In the genomic region with DNA sequence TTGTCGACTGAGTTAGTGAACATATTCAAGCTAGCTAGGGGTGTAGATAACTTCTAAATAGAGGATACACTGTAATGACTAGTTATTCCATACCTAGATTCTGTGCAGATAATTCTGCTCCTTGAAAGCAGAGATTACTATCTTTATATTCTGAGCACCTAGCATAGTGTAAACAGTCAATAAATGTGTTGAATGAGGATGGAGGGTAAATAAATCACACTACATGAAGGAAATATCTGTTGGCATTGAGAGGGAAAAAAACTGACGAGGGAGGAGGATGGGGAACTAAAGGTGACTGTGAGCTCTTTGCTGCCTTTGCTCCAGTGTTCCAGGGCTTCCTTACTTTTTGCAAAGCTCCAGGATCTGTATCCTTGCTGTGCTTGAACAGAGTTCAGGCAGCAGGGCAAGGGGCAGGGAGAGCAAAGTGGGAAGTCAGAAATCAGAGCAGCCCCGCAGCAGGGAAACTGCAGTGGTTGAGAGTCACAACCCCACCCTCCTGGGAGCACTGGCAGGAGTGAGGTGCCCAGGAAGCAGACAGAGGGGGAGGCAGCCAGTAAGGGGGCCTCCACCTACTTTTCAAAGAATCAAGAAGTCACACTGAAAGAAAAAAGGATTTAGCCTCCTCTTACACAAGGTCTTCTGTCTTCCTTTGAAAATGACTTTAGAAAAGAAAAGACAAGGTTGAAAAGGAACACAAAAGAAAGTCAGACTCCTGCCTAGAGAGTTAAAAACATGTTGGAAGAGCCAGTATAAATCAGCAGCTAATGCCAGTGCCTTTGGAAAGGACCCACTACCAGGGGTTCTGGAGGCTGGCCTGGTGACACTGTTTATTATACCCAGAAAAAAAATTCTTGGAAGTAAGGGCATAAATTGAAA, we compare ENCODE assay signal across 12 cellular contexts.
DNase-seq lines count a peak whose midpoint lies in the region; ATAC-seq and TF ChIP-seq lines count a peak whose summit lies in the region.
"Had no signal": no experiment of that assay in that cellular context is flagged by ENCODE, and none has a peak within 500 bp of the region (broad histone marks: within the 10 kb centered on the region; RNA-seq: fewer than 3 reads in every experiment).

No MANE protein-coding gene starts in this region.

- no peaks in the 10 kb centered on the region for H3K9me3 Mint-ChIP-seq in CD8-positive, alpha-beta memory T cell
- peaks cover 6% of the 10 kb centered on the region for H3K9me3 Mint-ChIP-seq in activated CD8-positive, alpha-beta T cell treated with anti-CD3 and anti-CD28 coated beads for 36 hours

- peaks cover 56% of the 10 kb centered on the region for H3K4me1 ChIP-seq in CD8-positive, alpha-beta memory T cell (ENCODE audit: insufficient read depth, low read length)
- H3K4me1 ChIP-seq: testis had no signal

- peaks cover 22 to 71% (median 33%) of the 10 kb centered on the region in 3 donors for H3K4me1 Mint-ChIP-seq in CD8-positive, alpha-beta memory T cell
- H3K4me1 Mint-ChIP-seq in activated CD8-positive, alpha-beta T cell treated with anti-CD3 and anti-CD28 coated beads for 36 hours (ENCODE audit: low read depth), result peaks cover 79% of the 10 kb centered on the region

- H3K4me3 Mint-ChIP-seq in CD8-positive, alpha-beta memory T cell, result peak overlapping the region in 2 of 7 donors; percentile 4 to 16
- peak overlapping the region; percentile 40 for H3K4me3 Mint-ChIP-seq in activated CD8-positive, alpha-beta T cell treated with anti-CD3 and anti-CD28 coated beads for 36 hours

- no peaks in the 10 kb centered on the region for H3K27me3 ChIP-seq in CD8-positive, alpha-beta memory T cell (ENCODE audit: insufficient read depth, low read length, poor library complexity, severe bottlenecking)
- H3K27me3 ChIP-seq: testis had no signal

- POLR2A ChIA-PET in CD8-positive, alpha-beta memory T cell (lab: Charles Lee), result no interaction called here
- POLR2A ChIA-PET in activated CD8-positive, alpha-beta T cell treated with anti-CD3 and anti-CD28 coated beads for 36 hours (lab: Charles Lee), result interaction anchor here (0.9 to 3.3 kb wide), 4 partner anchors 10 to 72 kb away, joined by 4 to 15 read pairs (median 10); a partner anchor contains a TSS
- POLR2A ChIA-PET in HEK293T (lab: Yijun Ruan, JAX), result no interaction called here

- peak overlapping the region in 4 of 8 donors; percentile 22 to 61 (median 38) for H3K27ac Mint-ChIP-seq in CD8-positive, alpha-beta memory T cell
- H3K27ac Mint-ChIP-seq in activated CD8-positive, alpha-beta T cell treated with anti-CD3 and anti-CD28 coated beads for 36 hours, result peak overlapping the region; percentile 89

- no peaks in the 10 kb centered on the region for H3K27me3 Mint-ChIP-seq in CD8-positive, alpha-beta memory T cell
- no peaks in the 10 kb centered on the region for H3K27me3 Mint-ChIP-seq in activated CD8-positive, alpha-beta T cell treated with anti-CD3 and anti-CD28 coated beads for 36 hours

- intact Hi-C loops in activated CD8-positive, alpha-beta T cell treated with anti-CD3 and anti-CD28 coated beads for 36 hours (cut with micrococcal nuclease), result loop anchor here (10.0 kb wide), 1 partner anchor 466 kb away; no protein-coding TSS in a partner anchor

- CTCF ChIA-PET in CD8-positive, alpha-beta memory T cell (lab: Charles Lee), result no interaction called here
- CTCF ChIA-PET in activated CD8-positive, alpha-beta T cell treated with anti-CD3 and anti-CD28 coated beads for 36 hours (lab: Charles Lee), result interaction anchor here (0.9 to 2.7 kb wide), 3 partner anchors 22 to 79 kb away, joined by 3 to 9 read pairs (median 4); no protein-coding TSS in a partner anchor
- CTCF ChIA-PET in HEK293T (lab: Yijun Ruan, JAX), result no interaction called here

- no peaks in the 10 kb centered on the region for H3K36me3 ChIP-seq in CD8-positive, alpha-beta memory T cell (ENCODE audit: insufficient read depth, low read length)

- peak overlapping the region; percentile 10 for H3K4me3 ChIP-seq in CD8-positive, alpha-beta memory T cell (ENCODE audit: low read length)
- H3K4me3 ChIP-seq: testis had no signal

- no peaks in the 10 kb centered on the region for H3K9me3 ChIP-seq in CD8-positive, alpha-beta memory T cell (ENCODE audit: low read length)
- H3K9me3 ChIP-seq: testis had no signal

- peak; percentile 68 for ATAC-seq in activated CD8-positive, alpha-beta T cell treated with anti-CD3 and anti-CD28 coated beads for 36 hours

- peaks cover 0 to 9% (median 6%) of the 10 kb centered on the region in 3 donors for H3K36me3 Mint-ChIP-seq in CD8-positive, alpha-beta memory T cell
- H3K36me3 Mint-ChIP-seq in activated CD8-positive, alpha-beta T cell treated with anti-CD3 and anti-CD28 coated beads for 36 hours (ENCODE audit: low read depth), result peaks cover 28% of the 10 kb centered on the region

- TF ChIP-seq CTCF in C4-2B (conservative IDR thresholded peaks at IDR 0.05), result no peak
- no peak for TF ChIP-seq CTCF in activated CD8-positive, alpha-beta T cell treated with anti-CD3 and anti-CD28 coated beads for 36 hours (IDR thresholded peaks at IDR 0.05)

- peak overlapping the region; percentile 64 for H3K27ac ChIP-seq in C4-2B
- H3K27ac ChIP-seq in CD8-positive, alpha-beta memory T cell (ENCODE audit: low read depth, low read length), result no peak overlapping the region
- H3K27ac ChIP-seq: KMS-11, testis had no signal

- DNase-seq in CD8-positive, alpha-beta memory T cell, result no peak
- peak; percentile 37 for DNase-seq in activated CD8-positive, alpha-beta T cell treated with anti-CD3 and anti-CD28 coated beads for 36 hours
- peak; percentile 14 for DNase-seq in iPS-NIHi7 (ENCODE audit: extremely low spot score)
- no peak for DNase-seq in NCI-H2107 (lab: John Stamatoyannopoulos, UW)
- DNase-seq in stimulated activated naive CD4-positive, alpha-beta T cell treated with Interleukin-2 at 50 U/mL for 16 hours (lab: John Stamatoyannopoulos, UW), result no peak
- no peak for DNase-seq in HEK293T (ENCODE audit: extremely low spot score)
- DNase-seq in SHP77 treated with DMSO at 0.1 percent for 48 hours (lab: John Stamatoyannopoulos, UW), result no peak
- DNase-seq: effector CD8-positive, alpha-beta T cell; NCI-H2029 treated with DMSO at 0.1 percent for 48 hours; testis had no signal

TF ChIP-seq in HEK293T, 16 proteins besides CTCF, POLR2A, EP300 and RAD21:
- no peak for TF ChIP-seq FOXA1 (IDR thresholded peaks at IDR 0.05)
- TF ChIP-seq SP1 (IDR thresholded peaks at IDR 0.05), result no peak
- TF ChIP-seq L3MBTL2 (conservative IDR thresholded peaks at IDR 0.05), result no peak
- TF ChIP-seq, protein P1, sequence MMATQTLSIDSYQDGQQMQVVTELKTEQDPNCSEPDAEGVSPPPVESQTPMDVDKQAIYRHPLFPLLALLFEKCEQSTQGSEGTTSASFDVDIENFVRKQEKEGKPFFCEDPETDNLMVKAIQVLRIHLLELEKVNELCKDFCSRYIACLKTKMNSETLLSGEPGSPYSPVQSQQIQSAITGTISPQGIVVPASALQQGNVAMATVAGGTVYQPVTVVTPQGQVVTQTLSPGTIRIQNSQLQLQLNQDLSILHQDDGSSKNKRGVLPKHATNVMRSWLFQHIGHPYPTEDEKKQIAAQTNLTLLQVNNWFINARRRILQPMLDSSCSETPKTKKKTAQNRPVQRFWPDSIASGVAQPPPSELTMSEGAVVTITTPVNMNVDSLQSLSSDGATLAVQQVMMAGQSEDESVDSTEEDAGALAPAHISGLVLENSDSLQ (IDR thresholded peaks at IDR 0.05), result no peak
- TF ChIP-seq ELF4 (IDR thresholded peaks at IDR 0.05), result no peak
- TF ChIP-seq CTBP1 (IDR thresholded peaks at IDR 0.05; ENCODE audit: borderline replicate concordance), result no peak
- TF ChIP-seq FOXK2 (IDR thresholded peaks at IDR 0.05), result no peak
- TF ChIP-seq HDGF (IDR thresholded peaks at IDR 0.05; ENCODE audit: borderline replicate concordance), result no peak
- no peak for TF ChIP-seq FOXM1 (IDR thresholded peaks at IDR 0.05; ENCODE audit: borderline replicate concordance)
- TF ChIP-seq SUZ12 (IDR thresholded peaks at IDR 0.05), result no peak
- TF ChIP-seq BHLHE40 (IDR thresholded peaks at IDR 0.05; ENCODE audit: borderline replicate concordance), result no peak
- no peak for TF ChIP-seq ARNT (IDR thresholded peaks at IDR 0.05)
- no peak for TF ChIP-seq TARDBP (IDR thresholded peaks at IDR 0.05)
- TF ChIP-seq LEF1 (IDR thresholded peaks at IDR 0.05; ENCODE audit: borderline replicate concordance), result no peak
- no peak for TF ChIP-seq NFRKB (IDR thresholded peaks at IDR 0.05)
- no peak for TF ChIP-seq ZNF384 (IDR thresholded peaks at IDR 0.05)

Comparison
In these comparisons a context has a peak if more than half of its experiments do, and no peak if none do; other contexts are left out.
1. DNase-seq: peak in activated CD8-positive, alpha-beta T cell treated with anti-CD3 and anti-CD28 coated beads for 36 hours (single experiment) and iPS-NIHi7 (single experiment); none in CD8-positive, alpha-beta memory T cell (0 of 5), NCI-H2107 (single experiment), stimulated activated naive CD4-positive, alpha-beta T cell treated with Interleukin-2 at 50 U/mL for 16 hours (single experiment), HEK293T (single experiment) and SHP77 treated with DMSO at 0.1 percent for 48 hours (single experiment).